In the genomic region with DNA sequence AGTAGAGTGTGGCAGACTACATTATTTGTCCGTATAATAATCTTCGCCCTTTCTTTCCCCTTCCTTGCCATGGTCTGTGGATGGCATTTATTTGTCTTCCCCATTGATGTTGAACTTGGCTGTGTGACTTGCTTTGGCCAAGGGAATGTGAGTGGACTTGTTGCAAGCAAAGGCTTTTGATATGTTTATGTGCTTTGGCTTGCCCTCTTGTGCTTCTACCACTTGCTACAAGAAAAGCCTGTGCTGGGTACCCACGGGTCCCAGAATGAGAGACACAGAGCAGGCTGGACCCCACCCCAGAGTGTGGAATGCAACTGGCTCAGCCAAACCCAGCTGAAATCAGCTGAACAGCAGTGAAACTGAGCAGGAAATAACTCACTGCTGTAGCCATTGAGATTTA, we compare ENCODE assay signal across 16 cellular contexts.
"Had no signal": no experiment of that assay in that cellular context is flagged by ENCODE, and none has a peak within 500 bp of the region (broad histone marks: within the 10 kb centered on the region; RNA-seq: fewer than 3 reads in every experiment).

No MANE protein-coding gene starts in this region.

- H3K4me3 ChIP-seq: colonic mucosa, gastrocnemius medialis, lung, suprapubic skin, thyroid gland, upper lobe of left lung, uterus had no signal

- H3K27ac Mint-ChIP-seq: immature natural killer cell; naive thymus-derived CD4-positive, alpha-beta T cell; nephron progenitor cell had no signal

- H3K9me3 Mint-ChIP-seq: immature natural killer cell; naive thymus-derived CD4-positive, alpha-beta T cell; nephron progenitor cell had no signal

- H3K36me3 Mint-ChIP-seq: immature natural killer cell; naive thymus-derived CD4-positive, alpha-beta T cell had no signal

- H3K9me3 ChIP-seq: colonic mucosa, gastrocnemius medialis, suprapubic skin, thyroid gland, upper lobe of left lung, uterus had no signal

- H3K4me1 ChIP-seq: colonic mucosa, gastrocnemius medialis, thyroid gland, upper lobe of left lung, uterus had no signal

- H3K4me1 Mint-ChIP-seq: immature natural killer cell; naive thymus-derived CD4-positive, alpha-beta T cell had no signal

- H3K27me3 ChIP-seq: colonic mucosa, gastrocnemius medialis, suprapubic skin, thyroid gland, upper lobe of left lung, uterus had no signal

- H3K4me3 Mint-ChIP-seq: immature natural killer cell; naive thymus-derived CD4-positive, alpha-beta T cell; nephron progenitor cell had no signal

- H3K36me3 ChIP-seq: colonic mucosa, gastrocnemius medialis, suprapubic skin, thyroid gland, upper lobe of left lung, uterus had no signal

- H3K27ac ChIP-seq: colonic mucosa, gastrocnemius medialis, suprapubic skin, thyroid gland, upper lobe of left lung, uterus had no signal

- DNase-seq: colonic mucosa; effector CD8-positive, alpha-beta T cell; gastrocnemius medialis; immature natural killer cell; kidney; left cardiac atrium; left ventricle myocardium superior; naive thymus-derived CD4-positive, alpha-beta T cell; nephron progenitor cell; stimulated activated naive CD4-positive, alpha-beta T cell treated with Interleukin-2 at 50 U/mL for 16 hours; thyroid gland; upper lobe of left lung; uterus had no signal

- ATAC-seq: gastrocnemius medialis; left cardiac atrium; left ventricle myocardium superior; naive thymus-derived CD4-positive, alpha-beta T cell; sciatic nerve had no signal
